9 cellular contexts compared by ENCODE assay signal in genomic region chr10:93461124-93461806, GRCh38. TPM values are rescaled to one million over a fixed set of nuclear protein-coding genes. Genes with fewer than 3 reads are reported as not detected.
DNase-seq lines count a peak whose midpoint lies in the region; ATAC-seq and TF ChIP-seq lines count a peak whose summit lies in the region.
"Had no signal": no experiment of that assay in that cellular context is flagged by ENCODE, and none has a peak within 500 bp of the region (broad histone marks: within the 10 kb centered on the region; RNA-seq: fewer than 3 reads in every experiment).

No MANE protein-coding gene starts in this region.

- H3K27me3 Mint-ChIP-seq in CD8-positive, alpha-beta memory T cell = peaks cover 3 to 8% of the 10 kb centered on the region in 2 donors

- POLR2A ChIA-PET in CD8-positive, alpha-beta memory T cell (lab: Charles Lee) = no interaction called here

- H2BK5ac ChIP-seq in trophoblast cell (ENCODE audit: low read depth, low read length, poor library complexity) = peak overlapping the region; percentile 32

- H3K4me3 Mint-ChIP-seq in CD8-positive, alpha-beta memory T cell = peak overlapping the region in 1 of 7 donors; percentile 5

- H3K27ac ChIP-seq in coronary artery = peak overlapping the region; percentile 36 to 85
- peak overlapping the region; percentile 47 for H3K27ac ChIP-seq in trophoblast cell (ENCODE audit: low read depth, low read length)
- no peak overlapping the region for H3K27ac ChIP-seq in CD8-positive, alpha-beta memory T cell (ENCODE audit: low read depth, low read length)

- H3K27me3 ChIP-seq in trophoblast cell (ENCODE audit: insufficient read depth, low read length) = no peaks in the 10 kb centered on the region
- no peaks in the 10 kb centered on the region for H3K27me3 ChIP-seq in CD8-positive, alpha-beta memory T cell (ENCODE audit: insufficient read depth, low read length, poor library complexity, severe bottlenecking)

- H3K4me2 ChIP-seq in trophoblast cell (ENCODE audit: low read length) = no peak overlapping the region

- peaks cover 46% of the 10 kb centered on the region for H3K79me1 ChIP-seq in trophoblast cell (ENCODE audit: low read length)

- H3K9ac ChIP-seq in trophoblast cell (ENCODE audit: low read length) = no peak overlapping the region

- peak overlapping the region; percentile 15 for H4K91ac ChIP-seq in trophoblast cell (ENCODE audit: low read depth, low read length)

- peak overlapping the region; percentile 28 for H2AK5ac ChIP-seq in trophoblast cell (ENCODE audit: low read length)

- no peaks in the 10 kb centered on the region for H3K9me3 Mint-ChIP-seq in CD8-positive, alpha-beta memory T cell

- peak overlapping the region; percentile 47 for H3K4ac ChIP-seq in trophoblast cell (ENCODE audit: low read depth, low read length)

- peak overlapping the region in 2 of 8 donors; percentile 38 to 77 for H3K27ac Mint-ChIP-seq in CD8-positive, alpha-beta memory T cell

- H3K4me1 Mint-ChIP-seq in CD8-positive, alpha-beta memory T cell = peaks cover 5 to 11% (median 9%) of the 10 kb centered on the region in 3 donors

- WGBS in trophoblast cell (ENCODE audit: extremely low coverage, insufficient coverage, insufficient read length) = no CpG with 5 or more reads among the region's 4 CpGs

- H3K79me2 ChIP-seq in trophoblast cell (ENCODE audit: control insufficient read depth, insufficient read depth, low read length, poor library complexity) = peaks cover 5% of the 10 kb centered on the region

- peak overlapping the region; percentile 33 for H2BK120ac ChIP-seq in trophoblast cell (ENCODE audit: insufficient read depth, low read length, poor library complexity)

- H3K18ac ChIP-seq in trophoblast cell (ENCODE audit: low read length) = peak overlapping the region; percentile 71

- H2AFZ ChIP-seq in trophoblast cell (ENCODE audit: insufficient read depth, low read length, poor library complexity) = peak overlapping the region; percentile 13

- peaks cover 43 to 52% of the 10 kb centered on the region in 2 experiments for H3K4me1 ChIP-seq in trophoblast cell (ENCODE audit: control insufficient read depth in 1 of 2, insufficient read depth in 2 of 2, low read length in 2 of 2)
- no peaks in the 10 kb centered on the region for H3K4me1 ChIP-seq in CD8-positive, alpha-beta memory T cell (ENCODE audit: insufficient read depth, low read length)

- H3K36me3 ChIP-seq in trophoblast cell (ENCODE audit: control insufficient read depth in 1 of 2, insufficient read depth in 2 of 2, low read length in 2 of 2) = peaks cover 3 to 7% of the 10 kb centered on the region in 2 experiments
- H3K36me3 ChIP-seq in CD8-positive, alpha-beta memory T cell (ENCODE audit: insufficient read depth, low read length) = no peaks in the 10 kb centered on the region

- peak; percentile 95 for DNase-seq in DMS79 treated with DMSO at 0.1 percent for 48 hours (lab: John Stamatoyannopoulos, UW)
- peak; percentile 90 for DNase-seq in NCI-H2107 treated with DMSO at 0.1 percent for 48 hours (lab: John Stamatoyannopoulos, UW; ENCODE audit: unreplicated experiment)
- no peak for DNase-seq in coronary artery (ENCODE audit: low spot score)
- DNase-seq in trophoblast cell = peak in 1 of 2 donors; percentile 56
- DNase-seq in MV-4-11 (lab: John Stamatoyannopoulos, UW) = no peak
- DNase-seq in SK-N-DZ (ENCODE audit: low spot score) = no peak
- DNase-seq in CD8-positive, alpha-beta memory T cell = no peak
- DNase-seq: Kasumi-1 had no signal

- H2BK12ac ChIP-seq in trophoblast cell (ENCODE audit: low read length) = peak overlapping the region; percentile 68

- no peak overlapping the region for H3K23ac ChIP-seq in trophoblast cell (ENCODE audit: low read length)

- no peak for ATAC-seq in GM19023 (IDR thresholded peaks at IDR 0.05; ENCODE audit: unreplicated experiment)

- TF ChIP-seq CTCF in coronary artery (IDR thresholded peaks at IDR 0.05) = no peak

- no peak overlapping the region for H3K4me3 ChIP-seq in coronary artery
- no peak overlapping the region for H3K4me3 ChIP-seq in trophoblast cell (ENCODE audit: low read depth, low read length)
- H3K4me3 ChIP-seq in CD8-positive, alpha-beta memory T cell (ENCODE audit: low read length) = no peak overlapping the region

- peak overlapping the region; percentile 33 for H3K14ac ChIP-seq in trophoblast cell (ENCODE audit: low read length)

- CTCF ChIA-PET in CD8-positive, alpha-beta memory T cell (lab: Charles Lee) = interaction anchor here (1.3 to 1.7 kb wide), 2 partner anchors 11 to 84 kb away, joined by 3 to 5 read pairs; no protein-coding TSS in a partner anchor

- no peaks in the 10 kb centered on the region for H3K36me3 Mint-ChIP-seq in CD8-positive, alpha-beta memory T cell

- H4K12ac ChIP-seq in trophoblast cell (ENCODE audit: low read depth, low read length) = no peak overlapping the region

- H3K9me3 ChIP-seq in trophoblast cell (ENCODE audit: insufficient read depth, low read depth, low read length) = no peaks in the 10 kb centered on the region
- H3K9me3 ChIP-seq in CD8-positive, alpha-beta memory T cell (ENCODE audit: low read length) = no peaks in the 10 kb centered on the region

- H4K8ac ChIP-seq in trophoblast cell (ENCODE audit: low read depth, low read length) = peak overlapping the region; percentile 40

RNA-seq across cellular contexts. Expression of gene MYOF, which starts 20.9 kb away (rescaled TPM):
- 105 and 106 TPM in 2 replicates for polyA plus RNA-seq in trophoblast cell (2013)
- polyA plus RNA-seq in SK-N-DZ (2014; cell fraction: cytosol; rRNA removed) = 0.50 and 1.1 TPM in 2 replicates
- 1.4 and 2.2 TPM in 2 replicates for polyA plus RNA-seq in SK-N-DZ (2014; cell fraction: nucleus; rRNA removed)
- 10 to 100 TPM; 57.0 to 62.8 TPM for total RNA-seq in CD8-positive, alpha-beta memory T cell
- polyA plus RNA-seq in CD8-positive, alpha-beta memory T cell = not detected

RNA-seq across cellular contexts. Expression of gene CEP55, which starts 35.1 kb away (rescaled TPM):
- 26.3 and 28.5 TPM in 2 replicates for polyA plus RNA-seq in trophoblast cell (2013)
- 53.9 and 54.4 TPM in 2 replicates for polyA plus RNA-seq in SK-N-DZ (2014; cell fraction: cytosol; rRNA removed)
- polyA plus RNA-seq in SK-N-DZ (2014; cell fraction: nucleus; rRNA removed) = 36.0 and 43.5 TPM in 2 replicates
- 10 to 100 TPM; 41.2 to 44.4 TPM for total RNA-seq in CD8-positive, alpha-beta memory T cell
- 0.97 TPM for polyA plus RNA-seq in CD8-positive, alpha-beta memory T cell

Comparison
In these comparisons a context has a peak if more than half of its experiments do, and no peak if none do; other contexts are left out.
1. DNase-seq: peak in DMS79 treated with DMSO at 0.1 percent for 48 hours (single experiment) and NCI-H2107 treated with DMSO at 0.1 percent for 48 hours (single experiment); none in coronary artery (single experiment), MV-4-11 (single experiment), SK-N-DZ (single experiment) and CD8-positive, alpha-beta memory T cell (0 of 5).